ENCODE assay signal across 16 cellular contexts in the genomic region with DNA sequence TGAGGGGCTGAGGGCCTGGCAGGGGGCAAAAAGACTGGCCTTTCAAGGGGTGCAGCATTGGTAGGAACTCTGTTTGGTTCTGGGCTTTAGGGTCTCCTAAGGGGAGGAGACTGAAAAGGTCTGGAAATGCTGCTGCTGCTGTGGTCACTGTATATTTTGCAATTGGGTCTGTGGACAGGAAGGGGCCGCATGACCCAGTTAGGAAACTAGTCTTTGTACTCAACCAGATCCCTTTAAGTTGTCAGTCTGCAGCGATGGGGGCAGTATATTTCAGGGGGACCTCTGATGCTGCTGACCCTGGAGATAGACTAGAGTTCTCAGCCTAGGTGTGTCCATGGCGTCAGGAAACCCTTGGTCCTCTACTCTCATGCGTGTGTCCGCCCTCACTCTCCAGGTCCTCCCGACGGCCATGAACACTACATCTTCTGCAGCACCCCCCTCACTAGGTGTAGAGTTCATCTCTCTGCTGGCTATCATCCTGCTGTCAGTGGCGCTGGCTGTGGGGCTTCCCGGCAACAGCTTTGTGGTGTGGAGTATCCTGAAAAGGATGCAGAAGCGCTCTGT. TPM values are rescaled to one million over a fixed set of nuclear protein-coding genes. Genes with fewer than 3 reads are reported as not detected.
A peak's percentile ranks its signal among the peaks of the same experiment; 100 is the strongest.
DNase-seq lines count a peak whose midpoint lies in the region; ATAC-seq, FAIRE-seq and TF ChIP-seq lines count a peak whose summit lies in the region.
"Had no signal": no experiment of that assay in that cellular context is flagged by ENCODE, and none has a peak within 500 bp of the region (broad histone marks: within the 10 kb centered on the region; RNA-seq: fewer than 3 reads in every experiment).

No MANE protein-coding gene starts in this region.

- H3K18ac ChIP-seq in neuronal stem cell (ENCODE audit: low read length), result no peak overlapping the region

- H2BK15ac ChIP-seq in neuronal stem cell (ENCODE audit: low read length), result no peak overlapping the region

- H3K9me1 ChIP-seq in endothelial cell of umbilical vein (replicated peaks; ENCODE audit: control insufficient read depth, extremely low read depth, insufficient read depth, low read length), result no peaks in the 10 kb centered on the region

- no TSS peak for BruUV-seq in endothelial cell of umbilical vein (replicated peaks; lab: Mats Ljungman, UMichigan)

- no peak overlapping the region for H4K91ac ChIP-seq in neuronal stem cell (ENCODE audit: low read depth, low read length, poor library complexity)

- H2AFZ ChIP-seq in endothelial cell of umbilical vein (ENCODE audit: low read depth, low read length), result no peak overlapping the region
- H2AFZ ChIP-seq in neuronal stem cell (ENCODE audit: low read length), result no peak overlapping the region

- H3K27ac ChIP-seq in left ventricle myocardium inferior (replicated peaks) (peak overlapping the region; percentile 88), endothelial cell of umbilical vein (ENCODE audit: insufficient read depth, low read depth, low read length) (no peak overlapping the region), neuronal stem cell (replicated peaks; ENCODE audit: low read length) (no peak overlapping the region), pancreas (no peak overlapping the region)

- H3K27me3 ChIP-seq in left ventricle myocardium inferior (ENCODE audit: low read depth) (peaks cover 43% of the 10 kb centered on the region), endothelial cell of umbilical vein (ENCODE audit: control insufficient read depth in 2 of 2, insufficient read depth in 2 of 2, low read length in 2 of 2) (no peaks in the 10 kb centered on the region), neuronal stem cell (ENCODE audit: control insufficient read depth in 3 of 3, insufficient read depth in 3 of 3, low read depth in 1 of 3, low read length in 3 of 3) (peaks cover 0 to 19% (median 15%) of the 10 kb centered on the region in 3 experiments), pancreas (no peaks in the 10 kb centered on the region)

- H3K36me3 ChIP-seq in left ventricle myocardium inferior (peaks cover 8% of the 10 kb centered on the region), endothelial cell of umbilical vein (ENCODE audit: control insufficient read depth in 2 of 2, extremely low read depth in 1 of 2, insufficient read depth in 2 of 2, low read length in 2 of 2) (peaks cover 0 to 1% of the 10 kb centered on the region in 2 experiments), neuronal stem cell (replicated peaks in 1 of 2; ENCODE audit: control insufficient read depth in 2 of 2, insufficient read depth in 2 of 2, low read length in 2 of 2) (peaks cover 4 to 8% of the 10 kb centered on the region in 2 donors), pancreas (no peaks in the 10 kb centered on the region)

- WGBS in neuronal stem cell (ENCODE audit: extremely low coverage in 2 of 2, insufficient read length in 2 of 2, insufficient replicate concordance in 1 of 2), 2 donors, result no CpG with 5 or more reads among the region's 10 CpGs
- WGBS in pancreas, 2 donors, result 85 to 86% methylated on average over 10 of the region's 10 CpGs

- POLR2A ChIA-PET in endothelial cell of umbilical vein (lab: Charles Lee), result no interaction called here

- no peaks in the 10 kb centered on the region for H3K79me1 ChIP-seq in neuronal stem cell (ENCODE audit: low read depth, low read length)

- DNase-seq in left ventricle myocardium inferior (no peak), Right ventricle myocardium inferior (ENCODE audit: missing footprints) (no peak), endothelial cell of umbilical vein (ENCODE audit: low read depth, low spot score) (no peak), neuronal stem cell (ENCODE audit: low spot score) (no peak), pancreas (no peak), NCI-H524 treated with DMSO at 0.1 percent for 48 hours (lab: John Stamatoyannopoulos, UW) (no peak), NCI-H1092 treated with DMSO at 0.1 percent for 48 hours (lab: John Stamatoyannopoulos, UW) (no peak)
- DNase-seq: activated gamma-delta T cell treated with Interleukin-2 at 50 U/mL for 16 hours; effector memory CD4-positive, alpha-beta T cell; foreskin melanocyte; islet precursor cell; NCI-H2081; NCI-H748 treated with DMSO at 0.1 percent for 48 hours; stimulated activated CD4-positive, alpha-beta T cell treated with anti-CD3 and anti-CD28 coated beads, Interleukin-4, amount 100 ng/mL, for 1 hour; T1000 had no signal

- no peak overlapping the region for H2BK12ac ChIP-seq in neuronal stem cell (ENCODE audit: low read length)

- H3K4me1 ChIP-seq in left ventricle myocardium inferior, result peaks cover 72% of the 10 kb centered on the region
- H3K4me1 ChIP-seq in endothelial cell of umbilical vein (ENCODE audit: control insufficient read depth, extremely low read depth, insufficient read depth, low read length), result peaks cover 70% of the 10 kb centered on the region
- no peaks in the 10 kb centered on the region for H3K4me1 ChIP-seq in neuronal stem cell (ENCODE audit: control insufficient read depth in 2 of 2, insufficient read depth in 1 of 2, low read depth in 1 of 2, low read length in 2 of 2)
- H3K4me1 ChIP-seq in pancreas, result peaks cover 3 to 7% (median 6%) of the 10 kb centered on the region in 3 donors

- no peak for TF ChIP-seq POLR2A in endothelial cell of umbilical vein (IDR thresholded peaks at IDR 0.05; ENCODE audit: low read depth, low read length)

- H3K23ac ChIP-seq in neuronal stem cell (ENCODE audit: low read depth, low read length, poor library complexity), result peak overlapping the region; percentile 29

- H3K4ac ChIP-seq in neuronal stem cell (ENCODE audit: low read length), result no peak overlapping the region

- no peak for ATAC-seq in Right ventricle myocardium inferior
- no peak for ATAC-seq in pancreas
- ATAC-seq in GM18858 (IDR thresholded peaks at IDR 0.05; ENCODE audit: unreplicated experiment), result no peak

- CTCF ChIA-PET in endothelial cell of umbilical vein (lab: Charles Lee), result interaction anchor here (1.0 to 1.7 kb wide), 4 partner anchors 17 to 121 kb away, joined by 4 to 9 read pairs (median 6); no protein-coding TSS in a partner anchor

- H3K79me2 ChIP-seq in endothelial cell of umbilical vein (ENCODE audit: control insufficient read depth, insufficient read depth, low read length), result no peaks in the 10 kb centered on the region

- no peak overlapping the region for H2BK5ac ChIP-seq in neuronal stem cell (ENCODE audit: low read length)

- FAIRE-seq in endothelial cell of umbilical vein (lab: Jason Lieb, UNC) (peak; percentile 74), pancreas (lab: Jason Lieb, UNC) (no peak)

- H2BK120ac ChIP-seq in neuronal stem cell (ENCODE audit: low read depth, low read length), result no peak overlapping the region

- H3K4me3 ChIP-seq in left ventricle myocardium inferior, result peak overlapping the region; percentile 41
- no peak overlapping the region for H3K4me3 ChIP-seq in endothelial cell of umbilical vein (replicated peaks in 1 of 3; ENCODE audit: insufficient read depth in 1 of 3, low read depth in 1 of 3, low read length in 3 of 3)
- H3K4me3 ChIP-seq in neuronal stem cell (ENCODE audit: low read length in 2 of 2), result no peak overlapping the region
- H3K4me3 ChIP-seq in pancreas, result no peak overlapping the region

- TF ChIP-seq CTCF in left ventricle myocardium inferior (IDR thresholded peaks at IDR 0.05; ENCODE audit: borderline replicate concordance) (no peak), endothelial cell of umbilical vein (IDR thresholded peaks at IDR 0.05; ENCODE audit: extremely low read depth in 1 of 2, insufficient read depth in 1 of 2, low read depth in 1 of 2, low read length in 2 of 2) (no peak), pancreas (IDR thresholded peaks at IDR 0.05) (no peak)

- peak overlapping the region; percentile 47 for H2AK5ac ChIP-seq in neuronal stem cell (ENCODE audit: low read depth, low read length)

- no peak overlapping the region for H3K4me2 ChIP-seq in endothelial cell of umbilical vein (ENCODE audit: insufficient read depth, low read length)
- no peak overlapping the region for H3K4me2 ChIP-seq in neuronal stem cell (ENCODE audit: insufficient read depth, low read length, poor library complexity, severe bottlenecking)

- H4K8ac ChIP-seq in neuronal stem cell (ENCODE audit: low read depth, low read length), result no peak overlapping the region

- H3K9me3 ChIP-seq in left ventricle myocardium inferior (replicated peaks) (no peaks in the 10 kb centered on the region), endothelial cell of umbilical vein (replicated peaks; ENCODE audit: control insufficient read depth, insufficient read depth, low read length) (no peaks in the 10 kb centered on the region), neuronal stem cell (replicated peaks in 1 of 2; ENCODE audit: control insufficient read depth in 2 of 2, insufficient read depth in 1 of 2, low read depth in 1 of 2, low read length in 2 of 2) (peaks cover 0 to 7% of the 10 kb centered on the region in 2 donors), pancreas (no peaks in the 10 kb centered on the region)

- intact Hi-C loops in left ventricle myocardium inferior (cut with micrococcal nuclease) (no loop called here), Right ventricle myocardium inferior (cut with DNase I) (no loop called here), endothelial cell of umbilical vein (cut with micrococcal nuclease) (no loop called here), pancreas (cut with DNase I) (no loop called here)

- H3K9ac ChIP-seq in endothelial cell of umbilical vein (replicated peaks; ENCODE audit: extremely low read depth, insufficient read depth, low read length), result no peak overlapping the region
- no peak overlapping the region for H3K9ac ChIP-seq in neuronal stem cell (ENCODE audit: low read depth, low read length, poor library complexity)

- no peaks in the 10 kb centered on the region for H4K20me1 ChIP-seq in endothelial cell of umbilical vein (replicated peaks; ENCODE audit: control insufficient read depth, extremely low read depth, insufficient read depth, low read length)

- dilution Hi-C loops in endothelial cell of umbilical vein (cut with MboI; ENCODE audit: extremely low pct_ligation_motif_present, low sequenced_read_pairs), result no loop called here

- peak overlapping the region; percentile 40 for H3K14ac ChIP-seq in neuronal stem cell (ENCODE audit: low read length)

RNA-seq across cellular contexts. Expression of a gene that starts 4.0 kb away (rescaled TPM):
- total RNA-seq in left ventricle myocardium inferior, result 1.8 TPM
- total RNA-seq in Right ventricle myocardium inferior, result 2.1 TPM
- total RNA-seq in endothelial cell of umbilical vein, result 6.2 and 10.5 TPM in 2 replicates
- polyA plus RNA-seq in endothelial cell of umbilical vein, result 9.1 and 11.7 TPM in 2 replicates
- 2.1 and 3.0 TPM in 2 replicates for polyA plus RNA-seq in endothelial cell of umbilical vein (2011; cell fraction: cytosol; rRNA removed)
- polyA plus RNA-seq in endothelial cell of umbilical vein (2011; cell fraction: nucleus; rRNA removed), result 79.4 and 81.1 TPM in 2 replicates
- 4.8 and 6.3 TPM in 2 replicates for polyA plus RNA-seq in endothelial cell of umbilical vein (2012)
- 4.9 and 12.2 TPM in 2 replicates for polyA minus RNA-seq in endothelial cell of umbilical vein
- polyA minus RNA-seq in endothelial cell of umbilical vein (2011; cell fraction: cytosol; rRNA and poly(A)+ RNA removed), result 6.6 TPM
- 9.5 and 11.0 TPM in 2 replicates for polyA minus RNA-seq in endothelial cell of umbilical vein (2011; cell fraction: nucleus; rRNA and poly(A)+ RNA removed)
- 2.1 TPM for polyA plus RNA-seq in neuronal stem cell (2013, experiment 1 of 2)
- polyA plus RNA-seq in neuronal stem cell (2013, experiment 2 of 2), result 1.9 TPM
- 1 to 10 TPM; 1.9 to 3.2 (median 2.3) TPM for total RNA-seq in pancreas
- polyA plus RNA-seq in pancreas, result 10 to 100 TPM; 13.0 to 15.5 TPM

RNA-seq across cellular contexts. Expression of a gene that starts 5.4 kb away (rescaled TPM):
- total RNA-seq in left ventricle myocardium inferior, result 0.71 TPM
- total RNA-seq in Right ventricle myocardium inferior, result 0.57 TPM
- total RNA-seq in endothelial cell of umbilical vein, result 9.1 and 13.1 TPM in 2 replicates
- 5.5 and 7.6 TPM in 2 replicates for polyA plus RNA-seq in endothelial cell of umbilical vein
- polyA plus RNA-seq in endothelial cell of umbilical vein (2011; cell fraction: cytosol; rRNA removed), result 0.49 and 1.2 TPM in 2 replicates
- polyA plus RNA-seq in endothelial cell of umbilical vein (2011; cell fraction: nucleus; rRNA removed), result 52.9 and 53.1 TPM in 2 replicates
- polyA plus RNA-seq in endothelial cell of umbilical vein (2012), result 3.5 and 4.3 TPM in 2 replicates
- polyA minus RNA-seq in endothelial cell of umbilical vein, result 5.9 and 6.8 TPM in 2 replicates
- polyA minus RNA-seq in endothelial cell of umbilical vein (2011; cell fraction: cytosol; rRNA and poly(A)+ RNA removed), result 2.3 TPM
- polyA minus RNA-seq in endothelial cell of umbilical vein (2011; cell fraction: nucleus; rRNA and poly(A)+ RNA removed), result 15.5 and 16.1 TPM in 2 replicates
- 1.1 TPM for polyA plus RNA-seq in neuronal stem cell (2013, experiment 1 of 2)
- 1.2 TPM for polyA plus RNA-seq in neuronal stem cell (2013, experiment 2 of 2)
- total RNA-seq in pancreas, result 1 to 10 TPM; 1.5 to 3.0 (median 2.2) TPM
- 1 to 10 TPM in 1 of 2 donors, under 1 TPM in 1; 0.73 to 3.1 TPM for polyA plus RNA-seq in pancreas

RNA-seq across cellular contexts. Expression of a gene that starts 7.5 kb away (rescaled TPM):
- 3.1 TPM for total RNA-seq in left ventricle myocardium inferior
- 4.3 TPM for total RNA-seq in Right ventricle myocardium inferior
- 4.6 and 5.2 TPM in 2 replicates for total RNA-seq in endothelial cell of umbilical vein
- polyA plus RNA-seq in endothelial cell of umbilical vein, result 7.2 and 14.9 TPM in 2 replicates
- 5.4 and 5.5 TPM in 2 replicates for polyA plus RNA-seq in endothelial cell of umbilical vein (2011; cell fraction: cytosol; rRNA removed)
- 14.0 and 14.4 TPM in 2 replicates for polyA plus RNA-seq in endothelial cell of umbilical vein (2011; cell fraction: nucleus; rRNA removed)
- 0.76 and 2.3 TPM in 2 replicates for polyA plus RNA-seq in endothelial cell of umbilical vein (2012)
- 3.0 and 7.3 TPM in 2 replicates for polyA minus RNA-seq in endothelial cell of umbilical vein
- 5.6 TPM for polyA minus RNA-seq in endothelial cell of umbilical vein (2011; cell fraction: cytosol; rRNA and poly(A)+ RNA removed)
- 3.5 and 4.0 TPM in 2 replicates for polyA minus RNA-seq in endothelial cell of umbilical vein (2011; cell fraction: nucleus; rRNA and poly(A)+ RNA removed)
- polyA plus RNA-seq in neuronal stem cell (2013, experiment 1 of 2), result not detected
- not detected for polyA plus RNA-seq in neuronal stem cell (2013, experiment 2 of 2)
- total RNA-seq in pancreas, result 10 to 100 TPM in 3 of 6 donors, 1 to 10 TPM in 3; 6.3 to 11.3 (median 9.4) TPM
- polyA plus RNA-seq in pancreas, result 10 to 100 TPM in 1 of 2 donors, 1 to 10 TPM in 1; 9.2 to 15.0 TPM

RNA-seq across cellular contexts. Expression of a gene that starts 15.7 kb away (rescaled TPM):
- total RNA-seq in left ventricle myocardium inferior (23.4 TPM), Right ventricle myocardium inferior (23.0 TPM), endothelial cell of umbilical vein (30.9 and 31.0 TPM in 2 replicates), pancreas (10 to 100 TPM in 4 of 6 donors, 1 to 10 TPM in 2; 8.8 to 13.9 (median 11.3) TPM)
- polyA plus RNA-seq in endothelial cell of umbilical vein (16.2 and 16.3 TPM in 2 replicates), pancreas (1 to 10 TPM; 6.2 to 8.7 TPM)
- polyA plus RNA-seq in endothelial cell of umbilical vein (2011; cell fraction: cytosol; rRNA removed), result 13.0 and 13.1 TPM in 2 replicates
- polyA plus RNA-seq in endothelial cell of umbilical vein (2011; cell fraction: nucleus; rRNA removed), result 58.1 and 63.4 TPM in 2 replicates
- polyA plus RNA-seq in endothelial cell of umbilical vein (2012), result 15.9 and 22.1 TPM in 2 replicates
- polyA minus RNA-seq in endothelial cell of umbilical vein, result 36.0 TPM in 2 replicates
- 31.3 TPM for polyA minus RNA-seq in endothelial cell of umbilical vein (2011; cell fraction: cytosol; rRNA and poly(A)+ RNA removed)
- 20.9 and 32.3 TPM in 2 replicates for polyA minus RNA-seq in endothelial cell of umbilical vein (2011; cell fraction: nucleus; rRNA and poly(A)+ RNA removed)
- polyA plus RNA-seq in neuronal stem cell (2013, experiment 1 of 2), result 10.9 TPM
- polyA plus RNA-seq in neuronal stem cell (2013, experiment 2 of 2), result 10.9 TPM

RNA-seq across cellular contexts. Expression of a gene that starts 15.7 kb away (rescaled TPM):
- total RNA-seq in left ventricle myocardium inferior (6.9 TPM), Right ventricle myocardium inferior (8.3 TPM), endothelial cell of umbilical vein (18.0 and 20.0 TPM in 2 replicates), pancreas (10 to 100 TPM in 3 of 6 donors, 1 to 10 TPM in 3; 6.1 to 15.3 (median 11.2) TPM)
- polyA plus RNA-seq in endothelial cell of umbilical vein (69.5 and 70.2 TPM in 2 replicates), pancreas (10 to 100 TPM; 18.9 to 21.1 TPM)
- polyA plus RNA-seq in endothelial cell of umbilical vein (2011; cell fraction: cytosol; rRNA removed), result 35.4 and 35.6 TPM in 2 replicates
- polyA plus RNA-seq in endothelial cell of umbilical vein (2011; cell fraction: nucleus; rRNA removed), result 74.9 and 85.8 TPM in 2 replicates
- polyA plus RNA-seq in endothelial cell of umbilical vein (2012), result 23.2 and 25.3 TPM in 2 replicates
- polyA minus RNA-seq in endothelial cell of umbilical vein, result 36.1 and 40.7 TPM in 2 replicates
- 17.3 TPM for polyA minus RNA-seq in endothelial cell of umbilical vein (2011; cell fraction: cytosol; rRNA and poly(A)+ RNA removed)
- 12.4 and 15.2 TPM in 2 replicates for polyA minus RNA-seq in endothelial cell of umbilical vein (2011; cell fraction: nucleus; rRNA and poly(A)+ RNA removed)
- 9.9 TPM for polyA plus RNA-seq in neuronal stem cell (2013, experiment 1 of 2)
- polyA plus RNA-seq in neuronal stem cell (2013, experiment 2 of 2), result 9.8 TPM
